Comparison of ENCODE assay signal across 1 cellular context in the genomic region with DNA sequence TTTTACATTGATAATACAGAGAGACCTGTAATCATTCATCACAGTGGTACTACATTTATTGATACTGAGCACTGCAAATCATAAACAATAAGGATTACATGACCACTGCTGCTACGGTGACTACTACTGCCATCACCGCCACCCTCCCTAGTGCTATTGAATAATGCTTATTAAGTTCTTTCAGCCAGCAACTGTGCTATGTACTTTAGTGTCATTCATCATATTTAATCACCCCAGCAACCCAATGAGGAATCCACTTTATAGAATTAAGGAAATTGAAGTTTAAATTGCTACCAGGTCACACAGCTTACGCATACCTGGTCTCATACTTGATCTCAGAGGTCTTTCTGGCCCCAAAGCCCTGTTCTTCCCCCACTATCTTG.
TF ChIP-seq lines count a peak whose summit lies in the region.

No MANE protein-coding gene starts in this region.

TF ChIP-seq in HCT116, 20 proteins besides CTCF, POLR2A, EP300 and RAD21:
- TF ChIP-seq SP1 (IDR thresholded peaks at IDR 0.05; ENCODE audit: low read depth) = no peak
- TF ChIP-seq, protein P1, sequence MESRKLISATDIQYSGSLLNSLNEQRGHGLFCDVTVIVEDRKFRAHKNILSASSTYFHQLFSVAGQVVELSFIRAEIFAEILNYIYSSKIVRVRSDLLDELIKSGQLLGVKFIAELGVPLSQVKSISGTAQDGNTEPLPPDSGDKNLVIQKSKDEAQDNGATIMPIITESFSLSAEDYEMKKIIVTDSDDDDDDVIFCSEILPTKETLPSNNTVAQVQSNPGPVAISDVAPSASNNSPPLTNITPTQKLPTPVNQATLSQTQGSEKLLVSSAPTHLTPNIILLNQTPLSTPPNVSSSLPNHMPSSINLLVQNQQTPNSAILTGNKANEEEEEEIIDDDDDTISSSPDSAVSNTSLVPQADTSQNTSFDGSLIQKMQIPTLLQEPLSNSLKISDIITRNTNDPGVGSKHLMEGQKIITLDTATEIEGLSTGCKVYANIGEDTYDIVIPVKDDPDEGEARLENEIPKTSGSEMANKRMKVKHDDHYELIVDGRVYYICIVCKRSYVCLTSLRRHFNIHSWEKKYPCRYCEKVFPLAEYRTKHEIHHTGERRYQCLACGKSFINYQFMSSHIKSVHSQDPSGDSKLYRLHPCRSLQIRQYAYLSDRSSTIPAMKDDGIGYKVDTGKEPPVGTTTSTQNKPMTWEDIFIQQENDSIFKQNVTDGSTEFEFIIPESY (IDR thresholded peaks at IDR 0.05; ENCODE audit: extremely low read depth, insufficient replicate concordance, low read length) = no peak
- TF ChIP-seq, protein P2, sequence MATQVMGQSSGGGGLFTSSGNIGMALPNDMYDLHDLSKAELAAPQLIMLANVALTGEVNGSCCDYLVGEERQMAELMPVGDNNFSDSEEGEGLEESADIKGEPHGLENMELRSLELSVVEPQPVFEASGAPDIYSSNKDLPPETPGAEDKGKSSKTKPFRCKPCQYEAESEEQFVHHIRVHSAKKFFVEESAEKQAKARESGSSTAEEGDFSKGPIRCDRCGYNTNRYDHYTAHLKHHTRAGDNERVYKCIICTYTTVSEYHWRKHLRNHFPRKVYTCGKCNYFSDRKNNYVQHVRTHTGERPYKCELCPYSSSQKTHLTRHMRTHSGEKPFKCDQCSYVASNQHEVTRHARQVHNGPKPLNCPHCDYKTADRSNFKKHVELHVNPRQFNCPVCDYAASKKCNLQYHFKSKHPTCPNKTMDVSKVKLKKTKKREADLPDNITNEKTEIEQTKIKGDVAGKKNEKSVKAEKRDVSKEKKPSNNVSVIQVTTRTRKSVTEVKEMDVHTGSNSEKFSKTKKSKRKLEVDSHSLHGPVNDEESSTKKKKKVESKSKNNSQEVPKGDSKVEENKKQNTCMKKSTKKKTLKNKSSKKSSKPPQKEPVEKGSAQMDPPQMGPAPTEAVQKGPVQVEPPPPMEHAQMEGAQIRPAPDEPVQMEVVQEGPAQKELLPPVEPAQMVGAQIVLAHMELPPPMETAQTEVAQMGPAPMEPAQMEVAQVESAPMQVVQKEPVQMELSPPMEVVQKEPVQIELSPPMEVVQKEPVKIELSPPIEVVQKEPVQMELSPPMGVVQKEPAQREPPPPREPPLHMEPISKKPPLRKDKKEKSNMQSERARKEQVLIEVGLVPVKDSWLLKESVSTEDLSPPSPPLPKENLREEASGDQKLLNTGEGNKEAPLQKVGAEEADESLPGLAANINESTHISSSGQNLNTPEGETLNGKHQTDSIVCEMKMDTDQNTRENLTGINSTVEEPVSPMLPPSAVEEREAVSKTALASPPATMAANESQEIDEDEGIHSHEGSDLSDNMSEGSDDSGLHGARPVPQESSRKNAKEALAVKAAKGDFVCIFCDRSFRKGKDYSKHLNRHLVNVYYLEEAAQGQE (IDR thresholded peaks at IDR 0.05; ENCODE audit: low read depth) = no peak
- TF ChIP-seq POLR2AphosphoS5 (IDR thresholded peaks at IDR 0.05; ENCODE audit: low read depth, low read length) = peak; percentile 46
- TF ChIP-seq SRF (IDR thresholded peaks at IDR 0.05; ENCODE audit: low read depth) = no peak
- no peak for TF ChIP-seq EZH2phosphoT487 (IDR thresholded peaks at IDR 0.05; ENCODE audit: borderline replicate concordance)
- TF ChIP-seq, protein P3, sequence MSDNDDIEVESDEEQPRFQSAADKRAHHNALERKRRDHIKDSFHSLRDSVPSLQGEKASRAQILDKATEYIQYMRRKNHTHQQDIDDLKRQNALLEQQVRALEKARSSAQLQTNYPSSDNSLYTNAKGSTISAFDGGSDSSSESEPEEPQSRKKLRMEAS (IDR thresholded peaks at IDR 0.05) = no peak
